ENCODE assay signal across 1 cellular context in genomic region chr1:6784560-6785317, GRCh38.
TF ChIP-seq lines count a peak whose summit lies in the region.

No MANE protein-coding gene starts in this region.

TF ChIP-seq in HEK293, 187 proteins besides CTCF, POLR2A, EP300 and RAD21 (continued from another document):
- TF ChIP-seq PATZ1 (tag by site-specific recombination; IDR thresholded peaks at IDR 0.05), result peak; percentile 80
- TF ChIP-seq ZBTB1 (tag by site-specific recombination; IDR thresholded peaks at IDR 0.05), result no peak
- TF ChIP-seq ZNF501 (tag by site-specific recombination; IDR thresholded peaks at IDR 0.05), result no peak
- TF ChIP-seq OSR2 (tag by site-specific recombination; IDR thresholded peaks at IDR 0.05), result peak; percentile 12; the same call in 1 of the 2 replicates
- no peak for TF ChIP-seq REPIN1 (tag by site-specific recombination; IDR thresholded peaks at IDR 0.05; ENCODE audit: low read depth)
- TF ChIP-seq ZNF555 (tag by site-specific recombination; conservative IDR thresholded peaks at IDR 0.05), result no peak
- TF ChIP-seq ZNF449 (tag by site-specific recombination; IDR thresholded peaks at IDR 0.05), result 0 out of 2 replicates have a peak, but pooled peaks have one; percentile 1
- TF ChIP-seq ZNF670 (tag by site-specific recombination; IDR thresholded peaks at IDR 0.05; ENCODE audit: low read depth), result no peak
- no peak; the same call in 1 of the 2 replicates for TF ChIP-seq ZNF621 (tag by site-specific recombination; IDR thresholded peaks at IDR 0.05)
- TF ChIP-seq GLIS1 (tag by site-specific recombination; IDR thresholded peaks at IDR 0.05), result peak; percentile 66; the same call in 1 of the 2 replicates
- TF ChIP-seq ZBTB6 (tag by site-specific recombination; IDR thresholded peaks at IDR 0.05), result no peak
- no peak for TF ChIP-seq BCL11B (tag by site-specific recombination; IDR thresholded peaks at IDR 0.05; ENCODE audit: low read depth)
- no peak for TF ChIP-seq ZFP69B (tag by site-specific recombination; IDR thresholded peaks at IDR 0.05)
- TF ChIP-seq ZNF184 (tag by site-specific recombination; IDR thresholded peaks at IDR 0.05), result no peak
- TF ChIP-seq ZIC2 (tag by site-specific recombination; IDR thresholded peaks at IDR 0.05), result peak; percentile 19
- TF ChIP-seq SP3 (tag by site-specific recombination; IDR thresholded peaks at IDR 0.05), result peak; percentile 97
- no peak for TF ChIP-seq PRDM4 (tag by site-specific recombination; IDR thresholded peaks at IDR 0.05)
- TF ChIP-seq ZNF791 (tag by site-specific recombination; IDR thresholded peaks at IDR 0.05), result no peak
- TF ChIP-seq ZNF274 (IDR thresholded peaks at IDR 0.05; ENCODE audit: low read length), result no peak
- no peak for TF ChIP-seq ZNF274 (tag by site-specific recombination; IDR thresholded peaks at IDR 0.05; ENCODE audit: borderline replicate concordance)
- 0 out of 2 replicates have a peak, but pooled peaks have one; percentile 59 for TF ChIP-seq ZNF626 (tag by site-specific recombination; IDR thresholded peaks at IDR 0.05)
- no peak for TF ChIP-seq HIC1 (tag by site-specific recombination; IDR thresholded peaks at IDR 0.05)
- TF ChIP-seq ZNF777 (tag by site-specific recombination; IDR thresholded peaks at IDR 0.05; ENCODE audit: borderline replicate concordance), result no peak
- no peak for TF ChIP-seq ZBTB17 (tag by site-specific recombination; IDR thresholded peaks at IDR 0.05)
- TF ChIP-seq KLF10 (tag by site-specific recombination; IDR thresholded peaks at IDR 0.05), result peak; percentile 100
- TF ChIP-seq ZNF596 (tag by site-specific recombination; IDR thresholded peaks at IDR 0.05), result 0 out of 2 replicates have a peak, but pooled peaks have one; percentile 33
- 0 out of 2 replicates have a peak, but pooled peaks have one; percentile 7 for TF ChIP-seq ZXDB (tag by site-specific recombination; IDR thresholded peaks at IDR 0.05)
- TF ChIP-seq ZNF548 (tag by site-specific recombination; IDR thresholded peaks at IDR 0.05), result no peak
